Comparison of ENCODE assay signal across 11 cellular contexts in the genomic region with DNA sequence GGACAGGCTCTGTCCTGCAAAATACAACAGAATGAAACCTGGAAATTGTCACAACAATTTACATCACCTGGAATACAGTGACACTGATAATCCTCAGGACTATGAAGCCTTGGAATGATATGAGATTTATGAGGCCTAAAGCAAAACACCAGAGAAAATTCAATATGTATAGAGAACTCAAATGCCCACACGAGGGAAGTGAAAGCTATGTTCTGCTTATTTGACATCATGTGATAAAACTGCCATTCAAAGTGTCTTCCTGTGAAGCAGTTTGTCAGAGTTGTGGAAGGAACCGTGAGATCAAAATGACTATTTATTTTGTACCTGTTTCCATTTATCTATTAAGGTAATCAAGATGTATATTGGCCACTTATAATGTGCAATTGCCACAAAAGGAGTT.
A peak's percentile ranks its signal among the peaks of the same experiment; 100 is the strongest.
DNase-seq lines count a peak whose midpoint lies in the region; ATAC-seq and TF ChIP-seq lines count a peak whose summit lies in the region.
"Had no signal": no experiment of that assay in that cellular context is flagged by ENCODE, and none has a peak within 500 bp of the region (broad histone marks: within the 10 kb centered on the region; RNA-seq: fewer than 3 reads in every experiment).

No MANE protein-coding gene starts in this region.

- H3K27ac ChIP-seq in uterus: no peak overlapping the region
- H3K27ac ChIP-seq: right lobe of liver had no signal

- H3K36me3 ChIP-seq in mucosa of descending colon (ENCODE audit: low read depth) (no peaks in the 10 kb centered on the region), HAP-1 (replicated peaks) (no peaks in the 10 kb centered on the region), uterus (no peaks in the 10 kb centered on the region)
- H3K36me3 ChIP-seq: right lobe of liver had no signal

- ATAC-seq in GM18870 (IDR thresholded peaks at IDR 0.05; ENCODE audit: unreplicated experiment): peak; percentile 60
- ATAC-seq in HG02588 (IDR thresholded peaks at IDR 0.05; ENCODE audit: unreplicated experiment): peak; percentile 84
- ATAC-seq in HG03521 (IDR thresholded peaks at IDR 0.05; ENCODE audit: unreplicated experiment): peak; percentile 74
- ATAC-seq in mucosa of descending colon: peak; percentile 47
- ATAC-seq: stimulated activated naive CD8-positive, alpha-beta T cell treated with anti-CD3 and anti-CD28 coated beads, Interleukin-15, Interleukin-2, amounts not matched to agents 100 U/mL and 50 U/mL, for 24 hours had no signal

- H3K27me3 ChIP-seq in HAP-1 (ENCODE audit: low read depth) (no peaks in the 10 kb centered on the region), uterus (no peaks in the 10 kb centered on the region)
- H3K27me3 ChIP-seq: right lobe of liver had no signal

- no peak for TF ChIP-seq POLR2A in uterus (IDR thresholded peaks at IDR 0.05)

- DNase-seq in mucosa of descending colon: no peak
- DNase-seq in HAP-1 (ENCODE audit: low spot score in 2 of 2): no peak
- no peak for DNase-seq in uterus
- no peak for DNase-seq in SHP77 treated with DMSO at 0.1 percent for 48 hours (lab: John Stamatoyannopoulos, UW)
- DNase-seq in NCI-H1092 (lab: John Stamatoyannopoulos, UW): no peak
- DNase-seq: effector CD8-positive, alpha-beta T cell; right lobe of liver; stimulated activated naive CD8-positive, alpha-beta T cell treated with anti-CD3 and anti-CD28 coated beads, Interleukin-15, Interleukin-2, amounts not matched to agents 100 U/mL and 50 U/mL, for 24 hours had no signal

- in situ Hi-C loops in HAP-1 (cut with MboI; ENCODE audit: low sequenced_read_pairs): no loop called here

- H3K4me3 ChIP-seq in mucosa of descending colon (no peak overlapping the region), HAP-1 (no peak overlapping the region), uterus (no peak overlapping the region)
- H3K4me3 ChIP-seq: right lobe of liver had no signal

- TF ChIP-seq CTCF in mucosa of descending colon (IDR thresholded peaks at IDR 0.05) (no peak), uterus (IDR thresholded peaks at IDR 0.05) (no peak)

- H3K4me1 ChIP-seq in mucosa of descending colon (ENCODE audit: low read depth) (no peaks in the 10 kb centered on the region), HAP-1 (no peaks in the 10 kb centered on the region), uterus (no peaks in the 10 kb centered on the region)
- H3K4me1 ChIP-seq: right lobe of liver had no signal

- no peaks in the 10 kb centered on the region for H3K9me3 ChIP-seq in mucosa of descending colon
- H3K9me3 ChIP-seq in HAP-1: no peaks in the 10 kb centered on the region
- H3K9me3 ChIP-seq in uterus: no peaks in the 10 kb centered on the region
- H3K9me3 ChIP-seq: right lobe of liver had no signal

- intact Hi-C loops in mucosa of descending colon (cut with DNase I, micrococcal nuclease): no loop called here
- intact Hi-C loops in uterus (cut with DNase I; ENCODE audit: low total_unique reads): no loop called here
